23 cellular contexts compared by ENCODE assay signal in genomic region chr7:30996883-30997282, GRCh38. TPM values are rescaled to one million over a fixed set of nuclear protein-coding genes. Genes with fewer than 3 reads are reported as not detected.
A peak's percentile ranks its signal among the peaks of the same experiment; 100 is the strongest.
DNase-seq lines count a peak whose midpoint lies in the region; ATAC-seq and TF ChIP-seq lines count a peak whose summit lies in the region.
"Had no signal": no experiment of that assay in that cellular context is flagged by ENCODE, and none has a peak within 500 bp of the region (broad histone marks: within the 10 kb centered on the region; RNA-seq: fewer than 3 reads in every experiment).

No MANE protein-coding gene starts in this region.

- peaks cover 57% of the 10 kb centered on the region for H3K27me3 Mint-ChIP-seq in Calu3 (ENCODE audit: unreplicated experiment)
- peaks cover 16% of the 10 kb centered on the region for H3K27me3 Mint-ChIP-seq in neural progenitor cell (ENCODE audit: insufficient read depth, low read depth)

- H3K4me3 ChIP-seq in epithelial cell of esophagus (ENCODE audit: low read length): no peak overlapping the region
- no peak overlapping the region for H3K4me3 ChIP-seq in neural progenitor cell
- H3K4me3 ChIP-seq: GM12878 had no signal

- H3K27ac ChIP-seq in neural progenitor cell: no peak overlapping the region
- H3K27ac ChIP-seq: C4-2B had no signal

- H3K36me3 Mint-ChIP-seq in Calu3 (ENCODE audit: insufficient read depth, unreplicated experiment): no peaks in the 10 kb centered on the region
- peaks cover 4% of the 10 kb centered on the region for H3K36me3 Mint-ChIP-seq in neural progenitor cell

- H3K79me2 ChIP-seq in neural progenitor cell (ENCODE audit: low read depth): no peaks in the 10 kb centered on the region

- intact Hi-C loops in Calu3 (cut with micrococcal nuclease; ENCODE audit: unreplicated experiment): no loop called here

- H3K27me3 ChIP-seq in neural progenitor cell: no peaks in the 10 kb centered on the region

- H3K9ac ChIP-seq in neural progenitor cell: no peak overlapping the region

- CTCF ChIA-PET in Calu3 (lab: Charles Lee): interaction anchor here (0.6 to 0.9 kb wide), 2 partner anchors 31 to 99 kb away, joined by 3 to 7 read pairs; no protein-coding TSS in a partner anchor

- no TSS peak for BruUV-seq in Calu3 (replicated peaks; lab: Mats Ljungman, UMichigan)

- DNase-seq in Calu3: peak; percentile 27
- peak; percentile 36 for DNase-seq in NCI-H69 (lab: John Stamatoyannopoulos, UW)
- DNase-seq in epithelial cell of esophagus (ENCODE audit: low read depth): peak; percentile 37
- DNase-seq in neural progenitor cell (ENCODE audit: low spot score): no peak
- DNase-seq in ureter (ENCODE audit: low spot score): no peak
- DNase-seq: DMS79 treated with DMSO at 0.1 percent for 48 hours, H7, HFFc6, KG1, NCI-H1105, NCI-H146, NCI-H2029 treated with DMSO at 0.1 percent for 48 hours, NCI-H345, NCI-H524, NCI-H82, SW 1271 had no signal

- H4K20me1 ChIP-seq in neural progenitor cell (ENCODE audit: low read depth): no peaks in the 10 kb centered on the region

- no peaks in the 10 kb centered on the region for H3K9me3 ChIP-seq in neural progenitor cell (ENCODE audit: low read depth)

- no peaks in the 10 kb centered on the region for H3K9me3 Mint-ChIP-seq in Calu3 (ENCODE audit: low read depth, unreplicated experiment)
- H3K9me3 Mint-ChIP-seq in neural progenitor cell: no peaks in the 10 kb centered on the region

- H2AFZ ChIP-seq in neural progenitor cell (replicated peaks): no peak overlapping the region

- ATAC-seq in HG03097 (IDR thresholded peaks at IDR 0.05; ENCODE audit: low FRiP score, unreplicated experiment) (no peak), HG03025 (IDR thresholded peaks at IDR 0.05; ENCODE audit: low FRiP score, unreplicated experiment) (no peak)
- ATAC-seq: GM12878 had no signal

- no peaks in the 10 kb centered on the region for H3K4me1 Mint-ChIP-seq in Calu3 (ENCODE audit: low read depth, unreplicated experiment)
- peaks cover 46% of the 10 kb centered on the region for H3K4me1 Mint-ChIP-seq in neural progenitor cell

- H3F3A ChIP-seq in neural progenitor cell (ENCODE audit: low read depth): no peaks in the 10 kb centered on the region

- TF ChIP-seq CTCF in Calu3 (IDR thresholded peaks at IDR 0.05; ENCODE audit: unreplicated experiment) (no peak), epithelial cell of esophagus (IDR thresholded peaks at IDR 0.05; ENCODE audit: insufficient read depth, low read depth, low read length, missing control alignments) (no peak), neural progenitor cell (IDR thresholded peaks at IDR 0.05) (no peak)

- H3K4me3 Mint-ChIP-seq in Calu3 (ENCODE audit: low read depth, unreplicated experiment): no peak overlapping the region
- H3K4me3 Mint-ChIP-seq in neural progenitor cell: no peak overlapping the region
- H3K4me3 Mint-ChIP-seq: HFFc6 had no signal

- H3K27ac Mint-ChIP-seq in Calu3 (ENCODE audit: unreplicated experiment) (no peak overlapping the region), neural progenitor cell (peak overlapping the region; percentile 55)
- H3K27ac Mint-ChIP-seq: HFFc6 had no signal

- H3K4me1 ChIP-seq in neural progenitor cell: no peaks in the 10 kb centered on the region

- no peaks in the 10 kb centered on the region for H3K36me3 ChIP-seq in neural progenitor cell

- no peak overlapping the region for H3K4me2 ChIP-seq in neural progenitor cell

RNA-seq across cellular contexts. Expression of gene GHRHR, which starts 33.1 kb away (rescaled TPM):
- total RNA-seq in Calu3 (2022): not detected in 2 replicates
- not detected in 2 replicates for total RNA-seq in neural progenitor cell (ENCODE audit: low replicate concordance)
- total RNA-seq in ureter: not detected
- total RNA-seq: A172, GM12878, HFFc6, HT1080, Right ventricle myocardium superior had no signal

RNA-seq across cellular contexts. Expression of gene ADCYAP1R1, which starts 55.2 kb away (rescaled TPM):
- not detected in 2 replicates for total RNA-seq in Calu3 (2022)
- total RNA-seq in neural progenitor cell (ENCODE audit: low replicate concordance): 0.39 and 0.56 TPM in 2 replicates
- total RNA-seq in ureter: 2.6 TPM
- total RNA-seq: GM12878 had no signal

Comparison
In these comparisons a context has a peak if more than half of its experiments do, and no peak if none do; other contexts are left out.
1. DNase-seq: peak in Calu3 (single experiment), NCI-H69 (single experiment) and epithelial cell of esophagus (single experiment); none in neural progenitor cell (single experiment) and ureter (single experiment).